In genomic region chr6:2917801-2918495, GRCh38 we compare ENCODE assay signal across 15 cellular contexts. TPM values are rescaled to one million over a fixed set of nuclear protein-coding genes. Genes with fewer than 3 reads are reported as not detected.
A peak's percentile ranks its signal among the peaks of the same experiment; 100 is the strongest.
DNase-seq lines count a peak whose midpoint lies in the region; ATAC-seq lines count a peak whose summit lies in the region.
"Had no signal": no experiment of that assay in that cellular context is flagged by ENCODE, and none has a peak within 500 bp of the region (broad histone marks: within the 10 kb centered on the region; RNA-seq: fewer than 3 reads in every experiment).

No MANE protein-coding gene starts in this region.

- peak; percentile 46 for DNase-seq in activated effector memory CD4-positive, alpha-beta T cell treated with anti-CD3 and anti-CD28 coated beads, Interleukin-2, amount 50 U/mL, for 16 hours
- DNase-seq in activated effector memory CD4-positive, alpha-beta T cell treated with Interleukin-2 at 50 U/mL for 16 hours, result no peak
- DNase-seq in left lobe of liver (ENCODE audit: low spot score) (peak; percentile 34), HK-2 (ENCODE audit: unreplicated experiment) (no peak)
- peak; percentile 20 for DNase-seq in stimulated activated CD8-positive, alpha-beta memory T cell treated with anti-CD3 and anti-CD28 coated beads, Interleukin-4, amount 100 ng/mL, for 48 hours
- DNase-seq: CD4-positive, CD25-positive, alpha-beta regulatory T cell; DMS79; HCEC 1CT; KG1; NCI-H1048; NCI-H146; NCI-H2227 treated with DMSO at 0.1 percent for 48 hours; NCI-H526 treated with DMSO at 0.1 percent for 48 hours had no signal

- peaks cover 42% of the 10 kb centered on the region for H3K4me1 Mint-ChIP-seq in dendritic cell treated with granulocyte-macrophage colony-stimulating factor and Interleukin-4, amounts not matched to agents 40 ng/mL and 50 ng/mL, for 4 days (ENCODE audit: low read depth)

- peak overlapping the region; percentile 97 for H3K27ac Mint-ChIP-seq in dendritic cell treated with granulocyte-macrophage colony-stimulating factor and Interleukin-4, amounts not matched to agents 40 ng/mL and 50 ng/mL, for 4 days

- H3K9me3 Mint-ChIP-seq in dendritic cell treated with granulocyte-macrophage colony-stimulating factor and Interleukin-4, amounts not matched to agents 40 ng/mL and 50 ng/mL, for 4 days, result no peaks in the 10 kb centered on the region

- intact Hi-C loops in dendritic cell treated with granulocyte-macrophage colony-stimulating factor and Interleukin-4, amounts not matched to agents 40 ng/mL and 50 ng/mL, for 4 days (cut with micrococcal nuclease), result no loop called here

- no peak overlapping the region for H3K4me3 Mint-ChIP-seq in dendritic cell treated with granulocyte-macrophage colony-stimulating factor and Interleukin-4, amounts not matched to agents 40 ng/mL and 50 ng/mL, for 4 days
- H3K4me3 Mint-ChIP-seq: CD4-positive, CD25-positive, alpha-beta regulatory T cell had no signal

- peaks cover 3% of the 10 kb centered on the region for H3K27me3 Mint-ChIP-seq in dendritic cell treated with granulocyte-macrophage colony-stimulating factor and Interleukin-4, amounts not matched to agents 40 ng/mL and 50 ng/mL, for 4 days

- ATAC-seq in left lobe of liver, result no peak
- no peak for ATAC-seq in GM21723 (IDR thresholded peaks at IDR 0.05; ENCODE audit: unreplicated experiment)

- no peaks in the 10 kb centered on the region for H3K36me3 Mint-ChIP-seq in dendritic cell treated with granulocyte-macrophage colony-stimulating factor and Interleukin-4, amounts not matched to agents 40 ng/mL and 50 ng/mL, for 4 days (ENCODE audit: low read depth)

RNA-seq across cellular contexts. Expression of gene SERPINB9, which starts 14.8 kb away (rescaled TPM):
- 2.0 TPM for total RNA-seq in left lobe of liver

RNA-seq across cellular contexts. Expression of gene SERPINB6, which starts 53.4 kb away (rescaled TPM):
- 31.8 TPM for total RNA-seq in left lobe of liver

Comparison
In these comparisons a context has a peak if more than half of its experiments do, and no peak if none do; other contexts are left out.
1. DNase-seq: peak in activated effector memory CD4-positive, alpha-beta T cell treated with anti-CD3 and anti-CD28 coated beads, Interleukin-2, amount 50 U/mL, for 16 hours (single experiment), left lobe of liver (single experiment) and stimulated activated CD8-positive, alpha-beta memory T cell treated with anti-CD3 and anti-CD28 coated beads, Interleukin-4, amount 100 ng/mL, for 48 hours (single experiment); none in activated effector memory CD4-positive, alpha-beta T cell treated with Interleukin-2 at 50 U/mL for 16 hours (single experiment) and HK-2 (single experiment).